ENCODE assay signal across 14 cellular contexts in genomic region chr17:80109066-80109618, GRCh38.
"Had no signal": no experiment of that assay in that cellular context is flagged by ENCODE, and none has a peak within 500 bp of the region (broad histone marks: within the 10 kb centered on the region; RNA-seq: fewer than 3 reads in every experiment).

No MANE protein-coding gene starts in this region.

- H3K27ac ChIP-seq: brain microvascular endothelial cell, left ventricle myocardium inferior, prostate gland, right lobe of liver had no signal

- H3K9me3 ChIP-seq: left ventricle myocardium inferior, prostate gland, right lobe of liver had no signal

- DNase-seq: activated CD4-positive, alpha-beta T cell treated with anti-CD3 and anti-CD28 coated beads, Interleukin-2, amount 50 U/mL, for 48 hours; activated gamma-delta T cell treated with Interleukin-2 at 50 U/mL for 16 hours; activated T-cell treated with anti-CD3 and anti-CD28 coated beads, Interleukin-2, amount 50 U/mL, for 4 hours; brain microvascular endothelial cell; endodermal cell; erythroblast; left ventricle myocardium inferior; mesenchymal stem cell; occipital lobe; stimulated activated CD4-positive, alpha-beta T cell treated with anti-CD3 and anti-CD28 coated beads, Interleukin-1b, Interleukin-23, amount 100 ng/mL, for 48 hours; T-cell; T-helper 9 cell had no signal

- H3K4me1 ChIP-seq: left ventricle myocardium inferior, right lobe of liver had no signal

- H3K36me3 ChIP-seq: brain microvascular endothelial cell, prostate gland, right lobe of liver had no signal

- H3K27me3 ChIP-seq: brain microvascular endothelial cell, right lobe of liver had no signal

- H3K4me3 ChIP-seq: left ventricle myocardium inferior, prostate gland, right lobe of liver had no signal
